ENCODE assay signal across 14 cellular contexts in genomic region chr22:39012525-39013516, GRCh38. TPM values are rescaled to one million over a fixed set of nuclear protein-coding genes. Genes with fewer than 3 reads are reported as not detected.
DNase-seq lines count a peak whose midpoint lies in the region; ATAC-seq and TF ChIP-seq lines count a peak whose summit lies in the region.
"Had no signal": no experiment of that assay in that cellular context is flagged by ENCODE, and none has a peak within 500 bp of the region (broad histone marks: within the 10 kb centered on the region; RNA-seq: fewer than 3 reads in every experiment).

No MANE protein-coding gene starts in this region.

- H3K27me3 ChIP-seq in kidney epithelial cell (ENCODE audit: control insufficient read depth, insufficient read depth, low read length), result no peaks in the 10 kb centered on the region
- H3K27me3 ChIP-seq: body of pancreas had no signal

- no peaks in the 10 kb centered on the region for H3K27me3 Mint-ChIP-seq in stimulated activated naive CD8-positive, alpha-beta T cell treated with anti-CD3 and anti-CD28 coated beads, Interleukin-15, Interleukin-2, amounts not matched to agents 100 ng/mL and 50 ng/mL, for 24 hours
- H3K27me3 Mint-ChIP-seq in stimulated activated naive CD8-positive, alpha-beta T cell treated with anti-CD3 and anti-CD28 coated beads, Interleukin-15, amount 100 ng/mL, for 72 hours, result no peaks in the 10 kb centered on the region

- no peaks in the 10 kb centered on the region for H3K36me3 ChIP-seq in kidney epithelial cell (ENCODE audit: control insufficient read depth, insufficient read depth, low read length)

- no peak overlapping the region for H3K4me3 ChIP-seq in kidney epithelial cell (ENCODE audit: low read depth, low read length)
- H3K4me3 ChIP-seq: body of pancreas had no signal

- peaks cover 24% of the 10 kb centered on the region for H3K4me1 Mint-ChIP-seq in stimulated activated naive CD8-positive, alpha-beta T cell treated with anti-CD3 and anti-CD28 coated beads, Interleukin-15, Interleukin-2, amounts not matched to agents 100 ng/mL and 50 ng/mL, for 24 hours (ENCODE audit: low read depth)
- peaks cover 42% of the 10 kb centered on the region for H3K4me1 Mint-ChIP-seq in stimulated activated naive CD8-positive, alpha-beta T cell treated with anti-CD3 and anti-CD28 coated beads, Interleukin-15, amount 100 ng/mL, for 72 hours

- peak overlapping the region; percentile 32 for H3K27ac Mint-ChIP-seq in stimulated activated naive CD8-positive, alpha-beta T cell treated with anti-CD3 and anti-CD28 coated beads, Interleukin-15, Interleukin-2, amounts not matched to agents 100 ng/mL and 50 ng/mL, for 24 hours
- no peak overlapping the region for H3K27ac Mint-ChIP-seq in stimulated activated naive CD8-positive, alpha-beta T cell treated with anti-CD3 and anti-CD28 coated beads, Interleukin-15, amount 100 ng/mL, for 72 hours

- no peaks in the 10 kb centered on the region for H3K9me3 Mint-ChIP-seq in stimulated activated naive CD8-positive, alpha-beta T cell treated with anti-CD3 and anti-CD28 coated beads, Interleukin-15, Interleukin-2, amounts not matched to agents 100 ng/mL and 50 ng/mL, for 24 hours
- H3K9me3 Mint-ChIP-seq in stimulated activated naive CD8-positive, alpha-beta T cell treated with anti-CD3 and anti-CD28 coated beads, Interleukin-15, amount 100 ng/mL, for 72 hours, result no peaks in the 10 kb centered on the region

- peaks cover 8% of the 10 kb centered on the region for H3K36me3 Mint-ChIP-seq in stimulated activated naive CD8-positive, alpha-beta T cell treated with anti-CD3 and anti-CD28 coated beads, Interleukin-15, Interleukin-2, amounts not matched to agents 100 ng/mL and 50 ng/mL, for 24 hours (ENCODE audit: low read depth)

- TF ChIP-seq CTCF in kidney epithelial cell (IDR thresholded peaks at IDR 0.05; ENCODE audit: insufficient read depth, low read length, poor library complexity, severe bottlenecking), result no peak

- DNase-seq in stimulated activated naive CD8-positive, alpha-beta T cell treated with anti-CD3 and anti-CD28 coated beads, Interleukin-15, amount 100 ng/mL, for 72 hours, result no peak
- DNase-seq in kidney epithelial cell (ENCODE audit: low read depth) (peak; percentile 5), HK-2 (ENCODE audit: unreplicated experiment) (no peak), DMS79 (lab: John Stamatoyannopoulos, UW) (no peak), T-helper 9 cell (no peak)
- DNase-seq: AML-193; body of pancreas; GDM1; NCI-H1436; stimulated activated naive CD4-positive, alpha-beta T cell treated with Interleukin-2 at 50 U/mL for 16 hours had no signal

- no peak for ATAC-seq in stimulated activated naive CD8-positive, alpha-beta T cell treated with anti-CD3 and anti-CD28 coated beads, Interleukin-15, amount 100 ng/mL, for 72 hours

- H3K4me3 Mint-ChIP-seq in stimulated activated naive CD8-positive, alpha-beta T cell treated with anti-CD3 and anti-CD28 coated beads, Interleukin-15, Interleukin-2, amounts not matched to agents 100 ng/mL and 50 ng/mL, for 24 hours, result peak overlapping the region; percentile 17
- peak overlapping the region in 1 of 2 donors; percentile 61 for H3K4me3 Mint-ChIP-seq in stimulated activated naive CD8-positive, alpha-beta T cell treated with anti-CD3 and anti-CD28 coated beads, Interleukin-15, amount 100 ng/mL, for 72 hours

RNA-seq across cellular contexts. Expression of gene APOBEC3C, which starts 1.2 kb away (rescaled TPM):
- total RNA-seq in kidney epithelial cell, result 8.9 and 10.2 TPM in 2 replicates

RNA-seq across cellular contexts. Expression of gene APOBEC3D, which starts 8.1 kb away (rescaled TPM):
- 0.84 TPM in 1 of 2 replicates, not detected in the other for total RNA-seq in kidney epithelial cell
- total RNA-seq: body of pancreas, HT-29 had no signal

RNA-seq across cellular contexts. Expression of gene APOBEC3F, which starts 27.8 kb away (rescaled TPM):
- total RNA-seq in kidney epithelial cell, result 7.5 and 8.7 TPM in 2 replicates

RNA-seq across cellular contexts. Expression of gene APOBEC3B, which starts 30.7 kb away (rescaled TPM):
- 15.2 and 21.1 TPM in 2 replicates for total RNA-seq in kidney epithelial cell

RNA-seq across cellular contexts. Expression of gene APOBEC3A, which starts 55.4 kb away (rescaled TPM):
- total RNA-seq in kidney epithelial cell, result 0.34 and 1.0 TPM in 2 replicates
- total RNA-seq: activated CD8-positive, alpha-beta memory T cell treated with anti-CD3 and anti-CD28 coated beads for 36 hours; body of pancreas; HT-29; SK-MEL-5 had no signal
